ENCODE assay signal across 8 cellular contexts in the genomic region with DNA sequence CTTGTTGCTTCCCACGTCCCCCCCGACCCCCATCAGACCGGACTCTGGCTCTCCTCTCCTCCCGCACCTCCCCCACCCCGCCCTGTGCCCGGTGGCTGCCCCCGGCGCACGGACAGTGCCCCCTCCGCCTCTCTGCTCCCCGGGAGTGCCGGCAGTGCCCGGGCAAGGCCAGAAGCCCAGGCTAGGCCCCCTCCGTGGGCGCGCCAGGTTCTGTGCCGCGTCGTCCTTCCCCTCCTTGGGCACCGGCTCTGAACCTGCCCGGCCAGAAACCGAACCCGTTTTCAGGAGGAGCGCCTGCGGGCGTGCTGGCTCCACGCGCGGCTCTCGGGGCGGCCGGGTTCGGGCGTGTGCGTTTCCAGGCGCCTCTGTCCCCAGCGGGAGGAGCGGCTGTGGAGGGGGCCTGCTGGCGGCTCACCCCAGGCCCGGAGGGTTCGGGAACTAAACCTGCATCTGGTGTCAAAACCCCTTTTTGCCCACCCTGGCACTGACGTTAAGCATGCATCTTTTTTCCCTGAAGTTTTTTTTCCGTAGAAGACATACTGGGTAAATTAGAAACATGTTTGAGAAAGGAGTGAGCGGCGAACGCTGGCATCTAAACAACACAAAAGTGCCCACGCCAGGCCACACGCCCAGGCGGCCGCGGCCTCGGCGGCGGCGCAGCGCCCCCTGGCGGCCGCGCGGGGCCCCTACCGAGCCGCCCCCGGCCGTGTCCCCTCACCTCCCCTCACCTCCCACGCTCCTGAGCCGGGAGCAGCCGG.
DNase-seq lines count a peak whose midpoint lies in the region; ATAC-seq and TF ChIP-seq lines count a peak whose summit lies in the region.

No MANE protein-coding gene starts in this region.

- ATAC-seq in HG02642 (IDR thresholded peaks at IDR 0.05; ENCODE audit: poor library complexity, unreplicated experiment) = peak; percentile 67

- H3K36me3 ChIP-seq in liver (ENCODE audit: control insufficient read depth in 4 of 4, insufficient read depth in 3 of 4, low read depth in 1 of 4, low read length in 3 of 4) = no peaks in the 10 kb centered on the region

- peaks cover 2 to 5% (median 3%) of the 10 kb centered on the region in 4 donors for H3K4me1 ChIP-seq in liver (ENCODE audit: control insufficient read depth in 4 of 4, insufficient read depth in 4 of 4, low read length in 3 of 4)

- TF ChIP-seq CTCF in liver (IDR thresholded peaks at IDR 0.05; ENCODE audit: low read depth, low read length, missing input control) = peak; percentile 91

- peak; percentile 58 to 70 for TF ChIP-seq RAD21 in liver (IDR thresholded peaks at IDR 0.05)

- under 1% methylated on average over 67 of the region's 67 CpGs for WGBS in liver

- H3K4me3 ChIP-seq in liver (ENCODE audit: low read depth in 1 of 3, low read length in 3 of 3) = peak overlapping the region; percentile 55 to 70 (median 67)

- H3K9ac ChIP-seq in liver (ENCODE audit: low read depth in 1 of 2, low read length in 2 of 2) = peak overlapping the region; percentile 52 to 71

- no peaks in the 10 kb centered on the region for H3K9me3 ChIP-seq in liver (ENCODE audit: control insufficient read depth in 4 of 4, low read length in 3 of 4)

- H3K27me3 ChIP-seq in liver (ENCODE audit: control insufficient read depth in 4 of 4, insufficient read depth in 4 of 4, low read length in 3 of 4) = no peaks in the 10 kb centered on the region

- peak overlapping the region; percentile 35 to 80 for H3K27ac ChIP-seq in liver (ENCODE audit: low read depth in 1 of 2, low read length in 2 of 2)

- DNase-seq in NCI-H1417 (lab: John Stamatoyannopoulos, UW) (peak; percentile 90 to 91 (median 91)), NCI-H1417 treated with DMSO at 0.1 percent for 48 hours (lab: John Stamatoyannopoulos, UW) (no peak), NCI-H2171 treated with DMSO at 0.1 percent for 48 hours (lab: John Stamatoyannopoulos, UW) (peak; percentile 64), dermis blood vessel endothelial cell (peak; percentile 77)
- DNase-seq in activated CD4-positive, alpha-beta T cell treated with anti-CD3 and anti-CD28 coated beads, Interleukin-2, amount 50 U/mL, for 4 hours = peak; percentile 39 to 48
- DNase-seq in stimulated activated CD4-positive, alpha-beta T cell treated with anti-CD3 and anti-CD28 coated beads, Interleukin-2, amount 100 ng/mL, for 4 hours (ENCODE audit: low read depth) = peak; percentile 42

TF ChIP-seq in liver, 16 proteins besides CTCF, POLR2A, EP300 and RAD21:
- TF ChIP-seq, protein P1, sequence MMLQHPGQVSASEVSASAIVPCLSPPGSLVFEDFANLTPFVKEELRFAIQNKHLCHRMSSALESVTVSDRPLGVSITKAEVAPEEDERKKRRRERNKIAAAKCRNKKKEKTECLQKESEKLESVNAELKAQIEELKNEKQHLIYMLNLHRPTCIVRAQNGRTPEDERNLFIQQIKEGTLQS (IDR thresholded peaks at IDR 0.05) = no peak
- TF ChIP-seq FOXA2 (IDR thresholded peaks at IDR 0.05) = no peak
- no peak for TF ChIP-seq TAF1 (conservative IDR thresholded peaks at IDR 0.05)
- no peak for TF ChIP-seq EGR1 (IDR thresholded peaks at IDR 0.05; ENCODE audit: low read depth in 2 of 2)
- TF ChIP-seq SP1 (IDR thresholded peaks at IDR 0.05) = no peak
- TF ChIP-seq NR2F2 (IDR thresholded peaks at IDR 0.05) = no peak
- TF ChIP-seq HNF4A (conservative IDR thresholded peaks at IDR 0.05) = no peak
- TF ChIP-seq, protein P2, sequence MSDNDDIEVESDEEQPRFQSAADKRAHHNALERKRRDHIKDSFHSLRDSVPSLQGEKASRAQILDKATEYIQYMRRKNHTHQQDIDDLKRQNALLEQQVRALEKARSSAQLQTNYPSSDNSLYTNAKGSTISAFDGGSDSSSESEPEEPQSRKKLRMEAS (IDR thresholded peaks at IDR 0.05) = no peak
- no peak for TF ChIP-seq FOXA1 (IDR thresholded peaks at IDR 0.05)
- TF ChIP-seq HNF4G (IDR thresholded peaks at IDR 0.05) = no peak
- TF ChIP-seq, protein P3, sequence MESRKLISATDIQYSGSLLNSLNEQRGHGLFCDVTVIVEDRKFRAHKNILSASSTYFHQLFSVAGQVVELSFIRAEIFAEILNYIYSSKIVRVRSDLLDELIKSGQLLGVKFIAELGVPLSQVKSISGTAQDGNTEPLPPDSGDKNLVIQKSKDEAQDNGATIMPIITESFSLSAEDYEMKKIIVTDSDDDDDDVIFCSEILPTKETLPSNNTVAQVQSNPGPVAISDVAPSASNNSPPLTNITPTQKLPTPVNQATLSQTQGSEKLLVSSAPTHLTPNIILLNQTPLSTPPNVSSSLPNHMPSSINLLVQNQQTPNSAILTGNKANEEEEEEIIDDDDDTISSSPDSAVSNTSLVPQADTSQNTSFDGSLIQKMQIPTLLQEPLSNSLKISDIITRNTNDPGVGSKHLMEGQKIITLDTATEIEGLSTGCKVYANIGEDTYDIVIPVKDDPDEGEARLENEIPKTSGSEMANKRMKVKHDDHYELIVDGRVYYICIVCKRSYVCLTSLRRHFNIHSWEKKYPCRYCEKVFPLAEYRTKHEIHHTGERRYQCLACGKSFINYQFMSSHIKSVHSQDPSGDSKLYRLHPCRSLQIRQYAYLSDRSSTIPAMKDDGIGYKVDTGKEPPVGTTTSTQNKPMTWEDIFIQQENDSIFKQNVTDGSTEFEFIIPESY (IDR thresholded peaks at IDR 0.05) = no peak
- no peak for TF ChIP-seq YY1 (IDR thresholded peaks at IDR 0.05)
- no peak for TF ChIP-seq GABPA (IDR thresholded peaks at IDR 0.05 in 1 of 2, conservative IDR thresholded peaks at IDR 0.05 in 1 of 2)
- TF ChIP-seq, protein P4, sequence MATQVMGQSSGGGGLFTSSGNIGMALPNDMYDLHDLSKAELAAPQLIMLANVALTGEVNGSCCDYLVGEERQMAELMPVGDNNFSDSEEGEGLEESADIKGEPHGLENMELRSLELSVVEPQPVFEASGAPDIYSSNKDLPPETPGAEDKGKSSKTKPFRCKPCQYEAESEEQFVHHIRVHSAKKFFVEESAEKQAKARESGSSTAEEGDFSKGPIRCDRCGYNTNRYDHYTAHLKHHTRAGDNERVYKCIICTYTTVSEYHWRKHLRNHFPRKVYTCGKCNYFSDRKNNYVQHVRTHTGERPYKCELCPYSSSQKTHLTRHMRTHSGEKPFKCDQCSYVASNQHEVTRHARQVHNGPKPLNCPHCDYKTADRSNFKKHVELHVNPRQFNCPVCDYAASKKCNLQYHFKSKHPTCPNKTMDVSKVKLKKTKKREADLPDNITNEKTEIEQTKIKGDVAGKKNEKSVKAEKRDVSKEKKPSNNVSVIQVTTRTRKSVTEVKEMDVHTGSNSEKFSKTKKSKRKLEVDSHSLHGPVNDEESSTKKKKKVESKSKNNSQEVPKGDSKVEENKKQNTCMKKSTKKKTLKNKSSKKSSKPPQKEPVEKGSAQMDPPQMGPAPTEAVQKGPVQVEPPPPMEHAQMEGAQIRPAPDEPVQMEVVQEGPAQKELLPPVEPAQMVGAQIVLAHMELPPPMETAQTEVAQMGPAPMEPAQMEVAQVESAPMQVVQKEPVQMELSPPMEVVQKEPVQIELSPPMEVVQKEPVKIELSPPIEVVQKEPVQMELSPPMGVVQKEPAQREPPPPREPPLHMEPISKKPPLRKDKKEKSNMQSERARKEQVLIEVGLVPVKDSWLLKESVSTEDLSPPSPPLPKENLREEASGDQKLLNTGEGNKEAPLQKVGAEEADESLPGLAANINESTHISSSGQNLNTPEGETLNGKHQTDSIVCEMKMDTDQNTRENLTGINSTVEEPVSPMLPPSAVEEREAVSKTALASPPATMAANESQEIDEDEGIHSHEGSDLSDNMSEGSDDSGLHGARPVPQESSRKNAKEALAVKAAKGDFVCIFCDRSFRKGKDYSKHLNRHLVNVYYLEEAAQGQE (IDR thresholded peaks at IDR 0.05) = no peak
- TF ChIP-seq JUND (IDR thresholded peaks at IDR 0.05) = no peak
- TF ChIP-seq RXRA (IDR thresholded peaks at IDR 0.05) = no peak
